ENCODE assay signal across 19 cellular contexts in the genomic region with DNA sequence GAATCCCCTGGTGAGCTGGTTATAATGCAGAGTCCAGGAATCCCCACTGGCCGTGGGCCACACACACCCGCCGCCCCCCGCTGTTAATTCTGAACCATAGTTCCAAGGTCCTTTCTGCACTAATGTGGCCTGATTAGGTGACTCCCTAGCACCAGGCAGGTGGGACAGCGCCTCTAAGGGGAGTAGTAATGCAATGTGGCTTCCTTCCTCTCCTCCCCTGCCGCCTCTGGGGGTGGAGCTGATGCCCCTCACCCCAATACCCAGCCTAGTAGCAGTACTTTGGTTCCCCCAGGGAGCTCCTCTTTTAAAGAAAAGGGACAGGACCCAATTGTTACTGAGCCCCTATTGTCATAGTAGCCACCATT. TPM values are rescaled to one million over a fixed set of nuclear protein-coding genes. Genes with fewer than 3 reads are reported as not detected.
A peak's percentile ranks its signal among the peaks of the same experiment; 100 is the strongest.
DNase-seq lines count a peak whose midpoint lies in the region; ATAC-seq and TF ChIP-seq lines count a peak whose summit lies in the region.
"Had no signal": no experiment of that assay in that cellular context is flagged by ENCODE, and none has a peak within 500 bp of the region (broad histone marks: within the 10 kb centered on the region; RNA-seq: fewer than 3 reads in every experiment).

No MANE protein-coding gene starts in this region.

- peak overlapping the region; percentile 17 for H3K4me3 ChIP-seq in NB4 (ENCODE audit: low read depth, low read length)
- H3K4me3 ChIP-seq: vagina had no signal

- TF ChIP-seq CTCF in NB4 (IDR thresholded peaks at IDR 0.05; ENCODE audit: low read depth, low read length) (no peak), chondrocyte (IDR thresholded peaks at IDR 0.05) (no peak)

- H3K4me1 Mint-ChIP-seq in activated naive CD8-positive, alpha-beta T cell (ENCODE audit: low read depth) = peaks cover 27% of the 10 kb centered on the region
- H3K4me1 Mint-ChIP-seq in activated naive CD8-positive, alpha-beta T cell treated with anti-CD3 and anti-CD28 coated beads, Interleukin-2, amount 50 U/mL, for 24 hours = peaks cover 29% of the 10 kb centered on the region
- peaks cover 10% of the 10 kb centered on the region for H3K4me1 Mint-ChIP-seq in chondrocyte (ENCODE audit: low read depth)
- peaks cover 20% of the 10 kb centered on the region for H3K4me1 Mint-ChIP-seq in activated T-helper 2 cell treated with anti-CD3 and anti-CD28 coated beads, Interferon-gamma antibody, Interleukin-2, Interleukin-4, amounts not matched to agents 10 μg/mL and 5 μg/mL and 100 μg/mL, durations not matched to agents 14 hours and 24 hours and 36 hours (ENCODE audit: low read depth)

- H3K4me3 Mint-ChIP-seq in activated naive CD8-positive, alpha-beta T cell = peak overlapping the region; percentile 81
- H3K4me3 Mint-ChIP-seq in activated naive CD8-positive, alpha-beta T cell treated with anti-CD3 and anti-CD28 coated beads, Interleukin-2, amount 50 U/mL, for 24 hours = no peak overlapping the region
- H3K4me3 Mint-ChIP-seq in chondrocyte (ENCODE audit: unreplicated experiment) = no peak overlapping the region
- H3K4me3 Mint-ChIP-seq in activated T-helper 2 cell treated with anti-CD3 and anti-CD28 coated beads, Interferon-gamma antibody, Interleukin-2, Interleukin-4, amounts not matched to agents 10 μg/mL and 5 μg/mL and 100 μg/mL, durations not matched to agents 14 hours and 24 hours and 36 hours (ENCODE audit: low read depth) = no peak overlapping the region
- H3K4me3 Mint-ChIP-seq: activated CD8-positive, alpha-beta memory T cell treated with anti-CD3 and anti-CD28 coated beads, Interleukin-2, amount 10 ng/mL, durations not matched to agents 7 days and 5 days; activated T-helper 1 cell treated with anti-CD3 and anti-CD28 coated beads, Interleukin-12 subunit alpha, Interleukin-12 subunit beta, Interleukin-2, Interleukin-4 antibody, amounts not matched to agents 30 ng/mL and 10 ng/mL and 1 ng/mL, durations not matched to agents 14 hours and 24 hours and 36 hours had no signal

- H3K9me3 Mint-ChIP-seq in activated naive CD8-positive, alpha-beta T cell (ENCODE audit: low read depth) = no peaks in the 10 kb centered on the region
- H3K9me3 Mint-ChIP-seq in activated naive CD8-positive, alpha-beta T cell treated with anti-CD3 and anti-CD28 coated beads, Interleukin-2, amount 50 U/mL, for 24 hours = no peaks in the 10 kb centered on the region
- H3K9me3 Mint-ChIP-seq in chondrocyte (ENCODE audit: low read depth) = no peaks in the 10 kb centered on the region
- no peaks in the 10 kb centered on the region for H3K9me3 Mint-ChIP-seq in activated T-helper 2 cell treated with anti-CD3 and anti-CD28 coated beads, Interferon-gamma antibody, Interleukin-2, Interleukin-4, amounts not matched to agents 10 μg/mL and 5 μg/mL and 100 μg/mL, durations not matched to agents 14 hours and 24 hours and 36 hours
- H3K9me3 Mint-ChIP-seq: activated T-helper 1 cell treated with anti-CD3 and anti-CD28 coated beads, Interleukin-12 subunit alpha, Interleukin-12 subunit beta, Interleukin-2, Interleukin-4 antibody, amounts not matched to agents 30 ng/mL and 10 ng/mL and 1 ng/mL, durations not matched to agents 14 hours and 24 hours and 36 hours had no signal

- H3K27ac Mint-ChIP-seq in activated naive CD8-positive, alpha-beta T cell = no peak overlapping the region
- no peak overlapping the region for H3K27ac Mint-ChIP-seq in activated naive CD8-positive, alpha-beta T cell treated with anti-CD3 and anti-CD28 coated beads, Interleukin-2, amount 50 U/mL, for 24 hours
- H3K27ac Mint-ChIP-seq in chondrocyte (ENCODE audit: unreplicated experiment) = no peak overlapping the region
- no peak overlapping the region for H3K27ac Mint-ChIP-seq in activated T-helper 2 cell treated with anti-CD3 and anti-CD28 coated beads, Interferon-gamma antibody, Interleukin-2, Interleukin-4, amounts not matched to agents 10 μg/mL and 5 μg/mL and 100 μg/mL, durations not matched to agents 14 hours and 24 hours and 36 hours

- no peak for TF ChIP-seq POLR2A in NB4 (IDR thresholded peaks at IDR 0.05; ENCODE audit: extremely low read depth, insufficient read length)

- no peak for DNase-seq in activated naive CD8-positive, alpha-beta T cell treated with anti-CD3 and anti-CD28 coated beads, Interleukin-2, amount 50 U/mL, for 24 hours
- DNase-seq in NB4 (ENCODE audit: low read depth) = peak; percentile 43
- DNase-seq in chondrocyte (ENCODE audit: low spot score) = peak; percentile 53
- no peak for DNase-seq in C1 segment of cervical spinal cord (lab: John Stamatoyannopoulos, UW)
- no peak for DNase-seq in AML-193 (lab: John Stamatoyannopoulos, UW)
- DNase-seq in activated T-helper 2 cell treated with anti-CD3 and anti-CD28 coated beads, Interferon-gamma antibody, Interleukin-2, Interleukin-4, amounts not matched to agents 10 μg/mL and 5 μg/mL and 100 μg/mL, durations not matched to agents 14 hours and 24 hours and 36 hours (ENCODE audit: low spot score) = no peak
- no peak for DNase-seq in NOMO-1 treated with dmso at 0.1 percent for 144 hours (lab: John Stamatoyannopoulos, UW; ENCODE audit: unreplicated experiment)
- DNase-seq: central memory CD4-positive, alpha-beta T cell; DMS79; foreskin keratinocyte; kidney; mammary epithelial cell; NCI-H1417; NCI-H524 had no signal

- ATAC-seq in activated naive CD8-positive, alpha-beta T cell treated with anti-CD3 and anti-CD28 coated beads, Interleukin-2, amount 50 U/mL, for 24 hours = no peak
- ATAC-seq: Right ventricle myocardium inferior had no signal

- H3K36me3 Mint-ChIP-seq in activated naive CD8-positive, alpha-beta T cell = no peaks in the 10 kb centered on the region
- peaks cover 2% of the 10 kb centered on the region for H3K36me3 Mint-ChIP-seq in activated naive CD8-positive, alpha-beta T cell treated with anti-CD3 and anti-CD28 coated beads, Interleukin-2, amount 50 U/mL, for 24 hours (ENCODE audit: low read depth)
- no peaks in the 10 kb centered on the region for H3K36me3 Mint-ChIP-seq in chondrocyte (ENCODE audit: low read depth)
- no peaks in the 10 kb centered on the region for H3K36me3 Mint-ChIP-seq in activated T-helper 2 cell treated with anti-CD3 and anti-CD28 coated beads, Interferon-gamma antibody, Interleukin-2, Interleukin-4, amounts not matched to agents 10 μg/mL and 5 μg/mL and 100 μg/mL, durations not matched to agents 14 hours and 24 hours and 36 hours (ENCODE audit: low read depth)
- H3K36me3 Mint-ChIP-seq: activated CD8-positive, alpha-beta memory T cell treated with anti-CD3 and anti-CD28 coated beads, Interleukin-2, amount 10 ng/mL, durations not matched to agents 7 days and 5 days had no signal

- H3K27me3 Mint-ChIP-seq in activated naive CD8-positive, alpha-beta T cell = no peaks in the 10 kb centered on the region
- peaks cover 11% of the 10 kb centered on the region for H3K27me3 Mint-ChIP-seq in activated naive CD8-positive, alpha-beta T cell treated with anti-CD3 and anti-CD28 coated beads, Interleukin-2, amount 50 U/mL, for 24 hours
- peaks cover 53% of the 10 kb centered on the region for H3K27me3 Mint-ChIP-seq in chondrocyte (ENCODE audit: low read depth)
- H3K27me3 Mint-ChIP-seq in activated T-helper 2 cell treated with anti-CD3 and anti-CD28 coated beads, Interferon-gamma antibody, Interleukin-2, Interleukin-4, amounts not matched to agents 10 μg/mL and 5 μg/mL and 100 μg/mL, durations not matched to agents 14 hours and 24 hours and 36 hours (ENCODE audit: low read depth) = peaks cover 40% of the 10 kb centered on the region

- intact Hi-C loops in activated T-helper 2 cell treated with anti-CD3 and anti-CD28 coated beads, Interferon-gamma antibody, Interleukin-2, Interleukin-4, amounts not matched to agents 10 μg/mL and 5 μg/mL and 100 μg/mL, durations not matched to agents 14 hours and 24 hours and 36 hours (cut with micrococcal nuclease) = no loop called here

RNA-seq across cellular contexts. Expression of a gene that starts 14.4 kb away (rescaled TPM):
- 0.31 to 0.57 TPM in 2 of 3 replicates, not detected in the other for total RNA-seq in chondrocyte
- total RNA-seq in activated T-helper 2 cell treated with anti-CD3 and anti-CD28 coated beads, Interferon-gamma antibody, Interleukin-2, Interleukin-4, amounts not matched to agents 10 μg/mL and 5 μg/mL and 100 μg/mL, durations not matched to agents 14 hours and 24 hours and 36 hours = 0.18 TPM in 1 of 2 replicates, not detected in the other
- total RNA-seq: activated CD8-positive, alpha-beta memory T cell treated with anti-CD3 and anti-CD28 coated beads, Interleukin-2, amount 10 ng/mL, durations not matched to agents 7 days and 5 days; activated T-helper 1 cell treated with anti-CD3 and anti-CD28 coated beads, Interleukin-12 subunit alpha, Interleukin-12 subunit beta, Interleukin-2, Interleukin-4 antibody, amounts not matched to agents 30 ng/mL and 10 ng/mL and 1 ng/mL, durations not matched to agents 14 hours and 24 hours and 36 hours had no signal

RNA-seq across cellular contexts. Expression of a gene that starts 40.8 kb away (rescaled TPM):
- total RNA-seq in chondrocyte = 5.2 to 5.6 TPM (median 5.3 TPM) in 3 replicates
- 27.6 and 30.9 TPM in 2 replicates for total RNA-seq in activated T-helper 2 cell treated with anti-CD3 and anti-CD28 coated beads, Interferon-gamma antibody, Interleukin-2, Interleukin-4, amounts not matched to agents 10 μg/mL and 5 μg/mL and 100 μg/mL, durations not matched to agents 14 hours and 24 hours and 36 hours

RNA-seq across cellular contexts. Expression of a gene that starts 47.8 kb away (rescaled TPM):
- 10.8 to 12.6 TPM (median 12.4 TPM) in 3 replicates for total RNA-seq in chondrocyte
- total RNA-seq in activated T-helper 2 cell treated with anti-CD3 and anti-CD28 coated beads, Interferon-gamma antibody, Interleukin-2, Interleukin-4, amounts not matched to agents 10 μg/mL and 5 μg/mL and 100 μg/mL, durations not matched to agents 14 hours and 24 hours and 36 hours = 174 and 189 TPM in 2 replicates

RNA-seq across cellular contexts. Expression of a gene that starts 55.8 kb away (rescaled TPM):
- 37.5 to 61.6 TPM (median 43.2 TPM) in 3 replicates for total RNA-seq in chondrocyte
- 76.9 and 90.0 TPM in 2 replicates for total RNA-seq in activated T-helper 2 cell treated with anti-CD3 and anti-CD28 coated beads, Interferon-gamma antibody, Interleukin-2, Interleukin-4, amounts not matched to agents 10 μg/mL and 5 μg/mL and 100 μg/mL, durations not matched to agents 14 hours and 24 hours and 36 hours

Comparison
In these comparisons a context has a peak if more than half of its experiments do, and no peak if none do; other contexts are left out.
1. DNase-seq: peak in NB4 (single experiment) and chondrocyte (single experiment); none in activated naive CD8-positive, alpha-beta T cell treated with anti-CD3 and anti-CD28 coated beads, Interleukin-2, amount 50 U/mL, for 24 hours (single experiment), C1 segment of cervical spinal cord (0 of 14), AML-193 (0 of 2), activated T-helper 2 cell treated with anti-CD3 and anti-CD28 coated beads, Interferon-gamma antibody, Interleukin-2, Interleukin-4, amounts not matched to agents 10 μg/mL and 5 μg/mL and 100 μg/mL, durations not matched to agents 14 hours and 24 hours and 36 hours (single experiment) and NOMO-1 treated with dmso at 0.1 percent for 144 hours (single experiment).
2. RNA of a gene that starts 47.8 kb away (total RNA-seq): 174 to 189 TPM in activated T-helper 2 cell treated with anti-CD3 and anti-CD28 coated beads, Interferon-gamma antibody, Interleukin-2, Interleukin-4, amounts not matched to agents 10 μg/mL and 5 μg/mL and 100 μg/mL, durations not matched to agents 14 hours and 24 hours and 36 hours; 10.8 to 12.6 TPM in chondrocyte; every median in the first group is over 10 times any median in the second.